In the genomic region with DNA sequence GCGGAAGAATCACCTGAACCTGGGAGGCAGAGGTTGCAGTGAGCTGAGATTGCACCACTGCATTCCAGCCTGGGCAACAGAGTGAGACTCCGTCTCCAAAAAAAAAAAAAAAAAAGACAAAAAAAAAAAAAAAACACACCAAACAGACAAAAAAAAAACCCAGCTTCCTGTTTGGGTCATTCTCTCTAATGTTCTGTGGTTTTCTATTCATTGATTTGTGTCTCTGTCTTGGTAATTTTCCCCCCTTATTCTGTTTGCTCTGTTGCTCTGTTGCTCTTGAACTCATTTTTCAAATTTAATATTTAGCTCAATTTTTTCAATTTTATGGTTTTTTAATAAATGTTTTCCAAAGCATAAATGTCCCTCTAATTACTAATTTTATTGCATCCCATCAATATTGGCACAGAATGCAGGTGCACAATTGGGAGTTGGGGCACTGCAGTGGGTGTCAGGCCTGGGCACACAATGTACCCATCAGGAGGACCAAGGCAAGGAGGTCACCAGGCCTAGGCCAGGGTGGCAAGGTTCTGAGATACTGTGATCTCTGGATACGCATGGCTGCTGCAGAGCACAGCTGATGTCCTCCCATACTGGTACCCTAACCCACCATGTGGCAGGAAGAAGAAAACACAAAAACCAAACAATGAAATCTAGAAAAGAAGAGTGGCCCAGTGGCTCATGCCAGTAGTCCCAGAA, we compare ENCODE assay signal across 11 cellular contexts. TPM values are rescaled to one million over a fixed set of nuclear protein-coding genes. Genes with fewer than 3 reads are reported as not detected.
DNase-seq lines count a peak whose midpoint lies in the region; ATAC-seq, FAIRE-seq and TF ChIP-seq lines count a peak whose summit lies in the region.
"Had no signal": no experiment of that assay in that cellular context is flagged by ENCODE, and none has a peak within 500 bp of the region (broad histone marks: within the 10 kb centered on the region; RNA-seq: fewer than 3 reads in every experiment).

No MANE protein-coding gene starts in this region.

- peak; percentile 45 for ATAC-seq in HepG2
- no peak for ATAC-seq in right lobe of liver
- peak; percentile 71 for ATAC-seq in HG02759 (IDR thresholded peaks at IDR 0.05; ENCODE audit: unreplicated experiment)
- ATAC-seq in stimulated activated naive CD8-positive, alpha-beta T cell treated with anti-CD3 and anti-CD28 coated beads, Interleukin-15, amount 100 ng/mL, for 72 hours: peak; percentile 81
- no peak for ATAC-seq in aorta (ENCODE audit: low FRiP score)

- no peak overlapping the region for H3K4me2 ChIP-seq in HepG2 (ENCODE audit: low read depth, low read length)

- H3K27ac ChIP-seq in HepG2 (ENCODE audit: extremely low read length, insufficient read depth, low read length) (no peak overlapping the region), right lobe of liver (no peak overlapping the region), aorta (ENCODE audit: low read depth in 1 of 2, low read length in 2 of 2) (no peak overlapping the region)

- H2AFZ ChIP-seq in HepG2 (ENCODE audit: low read length): no peak overlapping the region

- no peaks in the 10 kb centered on the region for H3K9me3 Mint-ChIP-seq in T-helper 2 cell treated with Interferon-gamma antibody and Interleukin-4, amounts not matched to agents 5 μg/mL and 100 μg/mL, for 36 hours
- no peaks in the 10 kb centered on the region for H3K9me3 Mint-ChIP-seq in stimulated activated naive CD8-positive, alpha-beta T cell treated with anti-CD3 and anti-CD28 coated beads, Interleukin-15, amount 100 ng/mL, for 72 hours
- H3K9me3 Mint-ChIP-seq: activated naive CD4-positive, alpha-beta T cell treated with anti-CD3 and anti-CD28 coated beads, Interleukin-2, amount 50 U/mL, for 24 hours; endodermal cell had no signal

- H3K27me3 Mint-ChIP-seq in T-helper 2 cell treated with Interferon-gamma antibody and Interleukin-4, amounts not matched to agents 5 μg/mL and 100 μg/mL, for 36 hours (ENCODE audit: low read depth): no peaks in the 10 kb centered on the region
- no peaks in the 10 kb centered on the region for H3K27me3 Mint-ChIP-seq in stimulated activated naive CD8-positive, alpha-beta T cell treated with anti-CD3 and anti-CD28 coated beads, Interleukin-15, amount 100 ng/mL, for 72 hours
- H3K27me3 Mint-ChIP-seq: activated naive CD4-positive, alpha-beta T cell treated with anti-CD3 and anti-CD28 coated beads, Interleukin-2, amount 50 U/mL, for 24 hours had no signal

- no peaks in the 10 kb centered on the region for H4K20me1 ChIP-seq in HepG2 (ENCODE audit: insufficient read depth, low read length)

- H3K4me1 Mint-ChIP-seq in T-helper 2 cell treated with Interferon-gamma antibody and Interleukin-4, amounts not matched to agents 5 μg/mL and 100 μg/mL, for 36 hours (ENCODE audit: low read depth): peaks cover 11% of the 10 kb centered on the region
- peaks cover 16% of the 10 kb centered on the region for H3K4me1 Mint-ChIP-seq in stimulated activated naive CD8-positive, alpha-beta T cell treated with anti-CD3 and anti-CD28 coated beads, Interleukin-15, amount 100 ng/mL, for 72 hours
- H3K4me1 Mint-ChIP-seq: endodermal cell had no signal

- H3K4me1 ChIP-seq in HepG2 (ENCODE audit: insufficient read depth, low read length) (peaks cover 7% of the 10 kb centered on the region), right lobe of liver (peaks cover 0 to 6% (median 0%) of the 10 kb centered on the region in 4 donors), aorta (ENCODE audit: control insufficient read depth in 1 of 2, insufficient read depth in 2 of 2, low read length in 2 of 2) (no peaks in the 10 kb centered on the region)

- H3K36me3 Mint-ChIP-seq in T-helper 2 cell treated with Interferon-gamma antibody and Interleukin-4, amounts not matched to agents 5 μg/mL and 100 μg/mL, for 36 hours (ENCODE audit: low read depth): no peaks in the 10 kb centered on the region
- H3K36me3 Mint-ChIP-seq: activated naive CD4-positive, alpha-beta T cell treated with anti-CD3 and anti-CD28 coated beads, Interleukin-2, amount 50 U/mL, for 24 hours had no signal

- CTCF ChIA-PET in HepG2 (lab: Yijun Ruan, JAX; ENCODE audit: low intra/inter-chr PET ratio, low total read pairs): interaction anchor here (0.7 to 1.9 kb wide), 4 partner anchors 63 to 424 kb away, joined by 3 to 23 read pairs (median 7); no protein-coding TSS in a partner anchor

- no peak overlapping the region for H3K9ac ChIP-seq in HepG2 (ENCODE audit: insufficient read depth, low read depth, low read length)

- no peak for TF ChIP-seq RAD21 in HepG2 (CRISPR knock-in tag; IDR thresholded peaks at IDR 0.05)

- no peaks in the 10 kb centered on the region for H3K79me2 ChIP-seq in HepG2 (ENCODE audit: insufficient read depth, low read length)

- intact Hi-C loops in HepG2 (cut with micrococcal nuclease; ENCODE audit: unreplicated experiment) (loop anchor here (1.0 kb wide), 3 partner anchors 7 to 424 kb away; no protein-coding TSS in a partner anchor), right lobe of liver (cut with DNase I) (loop anchor here (10.0 kb wide), 2 partner anchors 64 to 424 kb away; no protein-coding TSS in a partner anchor), aorta (cut with DNase I) (no loop called here)

- no peak for FAIRE-seq in HepG2 (lab: Jason Lieb, UNC)

- H3K27me3 ChIP-seq in HepG2 (ENCODE audit: control insufficient read depth in 1 of 2, insufficient read depth in 2 of 2, low read length in 2 of 2) (no peaks in the 10 kb centered on the region; a peak in 1 of 5 replicates), right lobe of liver (no peaks in the 10 kb centered on the region), aorta (ENCODE audit: control insufficient read depth in 1 of 2, insufficient read depth in 2 of 2, low read length in 1 of 2) (no peaks in the 10 kb centered on the region)

- POLR2A ChIA-PET in HepG2 (lab: Yijun Ruan, JAX): no interaction called here

- no peaks in the 10 kb centered on the region for H3K9me3 ChIP-seq in HepG2 (ENCODE audit: low read length)
- no peaks in the 10 kb centered on the region for H3K9me3 ChIP-seq in right lobe of liver
- no peaks in the 10 kb centered on the region for H3K9me3 ChIP-seq in aorta (ENCODE audit: control insufficient read depth, low read length)

- TF ChIP-seq EP300 in HepG2 (IDR thresholded peaks at IDR 0.05; ENCODE audit: low read depth in 2 of 2, low read length in 2 of 2) (no peak), HepG2 (CRISPR knock-in tag; IDR thresholded peaks at IDR 0.05; ENCODE audit: borderline replicate concordance) (no peak)

- TF ChIP-seq CTCF in HepG2 (CRISPR knock-in tag; IDR thresholded peaks at IDR 0.05): no peak
- TF ChIP-seq CTCF in right lobe of liver (IDR thresholded peaks at IDR 0.05): no peak

- TF ChIP-seq POLR2A in HepG2 (IDR thresholded peaks at IDR 0.05; ENCODE audit: insufficient read depth in 1 of 2, low read depth in 2 of 2, low read length in 2 of 2) (no peak), right lobe of liver (IDR thresholded peaks at IDR 0.05) (no peak)

- H3K4me3 Mint-ChIP-seq in T-helper 2 cell treated with Interferon-gamma antibody and Interleukin-4, amounts not matched to agents 5 μg/mL and 100 μg/mL, for 36 hours: peak overlapping the region; percentile 57
- H3K4me3 Mint-ChIP-seq in stimulated activated naive CD8-positive, alpha-beta T cell treated with anti-CD3 and anti-CD28 coated beads, Interleukin-15, amount 100 ng/mL, for 72 hours: peak overlapping the region in 1 of 2 donors; percentile 29
- H3K4me3 Mint-ChIP-seq: activated naive CD4-positive, alpha-beta T cell treated with anti-CD3 and anti-CD28 coated beads, Interleukin-2, amount 50 U/mL, for 24 hours; endodermal cell had no signal

- in situ Hi-C loops in HepG2 (cut with HindIII; ENCODE audit: extremely low pct_ligation_motif_present, low pct_unique_long_range_greater_than_20kb): loop anchor here (5.0 to 10.0 kb wide), 2 partner anchors 66 to 424 kb away; no protein-coding TSS in a partner anchor

- no peaks in the 10 kb centered on the region for H3K36me3 ChIP-seq in HepG2 (replicated peaks in 1 of 2; ENCODE audit: control insufficient read depth in 1 of 2, insufficient read depth in 2 of 2, low read length in 2 of 2)
- no peaks in the 10 kb centered on the region for H3K36me3 ChIP-seq in right lobe of liver
- no peaks in the 10 kb centered on the region for H3K36me3 ChIP-seq in aorta (ENCODE audit: control insufficient read depth in 1 of 2, insufficient read depth in 2 of 2, low read length in 1 of 2)

- H3K4me3 ChIP-seq in HepG2 (replicated peaks in 1 of 3; ENCODE audit: insufficient read depth in 1 of 3, low read depth in 2 of 3, low read length in 3 of 3): no peak overlapping the region
- H3K4me3 ChIP-seq in right lobe of liver: no peak overlapping the region
- H3K4me3 ChIP-seq in aorta (ENCODE audit: low read length in 2 of 2): no peak overlapping the region

- no peak for DNase-seq in HepG2 (ENCODE audit: low spot score)
- no peak for DNase-seq in right lobe of liver
- DNase-seq in T-helper 2 cell treated with Interferon-gamma antibody and Interleukin-4, amounts not matched to agents 5 μg/mL and 100 μg/mL, for 36 hours (ENCODE audit: low spot score): no peak
- DNase-seq in stimulated activated naive CD8-positive, alpha-beta T cell treated with anti-CD3 and anti-CD28 coated beads, Interleukin-15, amount 100 ng/mL, for 72 hours: peak in 1 of 2 donors; percentile 17
- no peak for DNase-seq in GF-D8 (lab: John Stamatoyannopoulos, UW)
- no peak for DNase-seq in putamen (ENCODE audit: low spot score)
- no peak for DNase-seq in aorta
- DNase-seq: endodermal cell, OCI-M1 had no signal

- BruUV-seq in HepG2 (replicated peaks; lab: Mats Ljungman, UMichigan): no TSS peak

- WGBS in HepG2 (ENCODE audit: low lambda C conversion rate): 31% methylated on average over 3 of the region's 3 CpGs
- WGBS in right lobe of liver (ENCODE audit: insufficient coverage, low coverage, low lambda C conversion rate, missing lambda C conversion rate): 61% methylated on average over 3 of the region's 3 CpGs
- 78 to 89% methylated on average over 3 of the region's 3 CpGs for whole genome bisulfite sequencing in aorta, 2 donors

- H3K27ac Mint-ChIP-seq in T-helper 2 cell treated with Interferon-gamma antibody and Interleukin-4, amounts not matched to agents 5 μg/mL and 100 μg/mL, for 36 hours: no peak overlapping the region
- peak overlapping the region; percentile 48 to 78 for H3K27ac Mint-ChIP-seq in stimulated activated naive CD8-positive, alpha-beta T cell treated with anti-CD3 and anti-CD28 coated beads, Interleukin-15, amount 100 ng/mL, for 72 hours
- H3K27ac Mint-ChIP-seq: activated naive CD4-positive, alpha-beta T cell treated with anti-CD3 and anti-CD28 coated beads, Interleukin-2, amount 50 U/mL, for 24 hours; endodermal cell had no signal

RNA-seq across cellular contexts. Expression of gene GNPTAB, which starts 8.0 kb away (rescaled TPM):
- total RNA-seq in HepG2 (2016; rRNA removed; fragmentation: Illumina TruSeq; extraction: Trizol): 19.4 and 23.0 TPM in 2 replicates
- total RNA-seq in HepG2 (2016; cell fraction: cytosol; rRNA removed; fragmentation: Illumina TruSeq; extraction: Trizol; ENCODE audit: low read depth): 12.6 and 12.8 TPM in 2 replicates
- total RNA-seq in HepG2 (2016; cell fraction: insoluble cytoplasmic fraction; rRNA removed; fragmentation: Illumina TruSeq; extraction: Trizol): 20.1 and 20.3 TPM in 2 replicates
- total RNA-seq in HepG2 (2016; cell fraction: membrane; rRNA removed; fragmentation: Illumina TruSeq; extraction: Trizol): 21.4 and 29.8 TPM in 2 replicates
- 19.1 and 24.0 TPM in 2 replicates for total RNA-seq in HepG2 (2016; cell fraction: nucleus; rRNA removed; fragmentation: Illumina TruSeq; extraction: Trizol)
- 10.4 and 13.6 TPM in 2 replicates for polyA plus RNA-seq in HepG2 (2011; rRNA removed)
- 7.1 and 11.0 TPM in 2 replicates for polyA plus RNA-seq in HepG2 (2011; cell fraction: cytosol; rRNA removed)
- 6.4 and 7.0 TPM in 2 replicates for polyA plus RNA-seq in HepG2 (2011; cell fraction: nucleus; rRNA removed)
- 12.2 and 13.2 TPM in 2 replicates for polyA plus RNA-seq in HepG2 (2012)
- 15.5 and 16.7 TPM in 2 replicates for polyA plus RNA-seq in HepG2 (2016; cell fraction: cytosol; fragmentation: Illumina TruSeq; extraction: Trizol; ENCODE audit: low read depth)
- polyA plus RNA-seq in HepG2 (2016; cell fraction: insoluble cytoplasmic fraction; fragmentation: Illumina TruSeq; extraction: Trizol; ENCODE audit: low read depth): 15.6 and 15.9 TPM in 2 replicates
- polyA plus RNA-seq in HepG2 (2016; cell fraction: membrane; fragmentation: Illumina TruSeq; extraction: Trizol; ENCODE audit: low read depth): 18.2 and 19.1 TPM in 2 replicates
- polyA plus RNA-seq in HepG2 (2016; cell fraction: nucleus; fragmentation: Illumina TruSeq; extraction: Trizol; ENCODE audit: insufficient read depth, low read depth): 19.0 and 19.8 TPM in 2 replicates
- 16.1 and 37.9 TPM in 2 replicates for polyA minus RNA-seq in HepG2 (2011; rRNA and poly(A)+ RNA removed; ENCODE audit: low replicate concordance)
- 9.1 and 14.1 TPM in 2 replicates for polyA minus RNA-seq in HepG2 (2011; cell fraction: cytosol; rRNA and poly(A)+ RNA removed)
- 20.2 and 20.3 TPM in 2 replicates for polyA minus RNA-seq in HepG2 (2011; cell fraction: nucleus; rRNA and poly(A)+ RNA removed)
- total RNA-seq in right lobe of liver: 10 to 100 TPM in 5 of 6 experiments, 1 to 10 TPM in 1; 8.8 to 17.4 (median 14.1) TPM
- 10 to 100 TPM; 29.1 to 43.3 TPM for total RNA-seq in aorta
- polyA plus RNA-seq in aorta: 1 to 10 TPM; 9.1 to 9.2 TPM

RNA-seq across cellular contexts. Expression of gene DRAM1, which starts 38.6 kb away (rescaled TPM):
- total RNA-seq in HepG2 (2016; rRNA removed; fragmentation: Illumina TruSeq; extraction: Trizol): 18.1 and 20.9 TPM in 2 replicates
- total RNA-seq in HepG2 (2016; cell fraction: cytosol; rRNA removed; fragmentation: Illumina TruSeq; extraction: Trizol; ENCODE audit: low read depth): 11.5 and 14.6 TPM in 2 replicates
- 15.8 and 19.6 TPM in 2 replicates for total RNA-seq in HepG2 (2016; cell fraction: insoluble cytoplasmic fraction; rRNA removed; fragmentation: Illumina TruSeq; extraction: Trizol)
- total RNA-seq in HepG2 (2016; cell fraction: membrane; rRNA removed; fragmentation: Illumina TruSeq; extraction: Trizol): 26.0 and 26.2 TPM in 2 replicates
- 20.6 and 21.4 TPM in 2 replicates for total RNA-seq in HepG2 (2016; cell fraction: nucleus; rRNA removed; fragmentation: Illumina TruSeq; extraction: Trizol)
- polyA plus RNA-seq in HepG2 (2011; rRNA removed): 31.2 and 32.6 TPM in 2 replicates
- 23.6 and 32.3 TPM in 2 replicates for polyA plus RNA-seq in HepG2 (2011; cell fraction: cytosol; rRNA removed)
- polyA plus RNA-seq in HepG2 (2011; cell fraction: nucleus; rRNA removed): 11.3 and 11.9 TPM in 2 replicates
- polyA plus RNA-seq in HepG2 (2012): 20.1 and 41.9 TPM in 2 replicates
- polyA plus RNA-seq in HepG2 (2016; cell fraction: cytosol; fragmentation: Illumina TruSeq; extraction: Trizol; ENCODE audit: low read depth): 18.7 and 22.4 TPM in 2 replicates
- polyA plus RNA-seq in HepG2 (2016; cell fraction: insoluble cytoplasmic fraction; fragmentation: Illumina TruSeq; extraction: Trizol; ENCODE audit: low read depth): 19.3 and 21.9 TPM in 2 replicates
- polyA plus RNA-seq in HepG2 (2016; cell fraction: membrane; fragmentation: Illumina TruSeq; extraction: Trizol; ENCODE audit: low read depth): 22.0 and 22.8 TPM in 2 replicates
- 32.2 and 34.3 TPM in 2 replicates for polyA plus RNA-seq in HepG2 (2016; cell fraction: nucleus; fragmentation: Illumina TruSeq; extraction: Trizol; ENCODE audit: insufficient read depth, low read depth)
- polyA minus RNA-seq in HepG2 (2011; rRNA and poly(A)+ RNA removed; ENCODE audit: low replicate concordance): 30.9 and 36.6 TPM in 2 replicates
- 22.9 and 27.9 TPM in 2 replicates for polyA minus RNA-seq in HepG2 (2011; cell fraction: cytosol; rRNA and poly(A)+ RNA removed)
- 34.3 and 35.8 TPM in 2 replicates for polyA minus RNA-seq in HepG2 (2011; cell fraction: nucleus; rRNA and poly(A)+ RNA removed)
- 10 to 100 TPM in 1 of 6 experiments, 1 to 10 TPM in 5; 2.2 to 11.3 (median 4.3) TPM for total RNA-seq in right lobe of liver
- total RNA-seq in aorta: 10 to 100 TPM; 28.6 to 37.4 TPM
- 10 to 100 TPM; 11.0 to 16.5 TPM for polyA plus RNA-seq in aorta

Comparison
In these comparisons a context has a peak if more than half of its experiments do, and no peak if none do; other contexts are left out.
1. ATAC-seq: peak in HepG2 (single experiment), HG02759 (single experiment) and stimulated activated naive CD8-positive, alpha-beta T cell treated with anti-CD3 and anti-CD28 coated beads, Interleukin-15, amount 100 ng/mL, for 72 hours (single experiment); none in right lobe of liver (0 of 4) and aorta (single experiment).
2. intact Hi-C loops: an anchor here in HepG2 (1.0 kb wide) and right lobe of liver (10.0 kb wide); none called in aorta.